In genomic region chr7:137591444-137591843, GRCh38 we compare ENCODE assay signal across 12 cellular contexts.
DNase-seq lines count a peak whose midpoint lies in the region; ATAC-seq, FAIRE-seq and TF ChIP-seq lines count a peak whose summit lies in the region.
"Had no signal": no experiment of that assay in that cellular context is flagged by ENCODE, and none has a peak within 500 bp of the region (broad histone marks: within the 10 kb centered on the region; RNA-seq: fewer than 3 reads in every experiment).

No MANE protein-coding gene starts in this region.

- peak overlapping the region; percentile 62 for H3K27ac ChIP-seq in endodermal cell (ENCODE audit: low read depth, low read length)
- no peak overlapping the region for H3K27ac ChIP-seq in mesendoderm (ENCODE audit: low read depth, low read length)
- H3K27ac ChIP-seq: right lobe of liver had no signal

- H3K27me3 Mint-ChIP-seq in endodermal cell (ENCODE audit: insufficient read depth) = peaks cover 22% of the 10 kb centered on the region

- H3K56ac ChIP-seq in mesendoderm (ENCODE audit: low read length) = peak overlapping the region; percentile 26

- ATAC-seq in HG03159 (IDR thresholded peaks at IDR 0.05; ENCODE audit: unreplicated experiment) = no peak
- no peak for ATAC-seq in HG03469 (IDR thresholded peaks at IDR 0.05; ENCODE audit: unreplicated experiment)
- ATAC-seq: stimulated activated naive CD8-positive, alpha-beta T cell treated with anti-CD3 and anti-CD28 coated beads, Interleukin-15, Interleukin-2, amounts not matched to agents 100 U/mL and 50 U/mL, for 24 hours had no signal

- H3K4me1 ChIP-seq in endodermal cell (ENCODE audit: control insufficient read depth, insufficient read depth, low read length) (peaks cover 8% of the 10 kb centered on the region), mesendoderm (ENCODE audit: control insufficient read depth, low read depth, low read length) (no peaks in the 10 kb centered on the region)
- H3K4me1 ChIP-seq: right lobe of liver had no signal

- no peak overlapping the region for H4K8ac ChIP-seq in mesendoderm (ENCODE audit: low read depth, low read length)

- H3K9me3 Mint-ChIP-seq in endodermal cell = no peaks in the 10 kb centered on the region
- H3K9me3 Mint-ChIP-seq: activated naive CD8-positive, alpha-beta T cell treated with anti-CD3 and anti-CD28 coated beads, Interleukin-2, amount 10 ng/mL, durations not matched to agents 7 days and 5 days had no signal

- H3K79me2 ChIP-seq in mesendoderm (ENCODE audit: control insufficient read depth, insufficient read depth, low read length) = no peaks in the 10 kb centered on the region

- H3K4ac ChIP-seq in mesendoderm (ENCODE audit: low read depth, low read length) = no peak overlapping the region

- H3K23ac ChIP-seq in mesendoderm (ENCODE audit: low read length) = no peak overlapping the region

- H3K79me1 ChIP-seq in mesendoderm (ENCODE audit: low read length) = no peaks in the 10 kb centered on the region

- H3K9ac ChIP-seq in endodermal cell (ENCODE audit: extremely low read depth, low read length, poor library complexity, severe bottlenecking) (no peak overlapping the region), mesendoderm (ENCODE audit: low read length) (no peak overlapping the region)

- H3K4me3 ChIP-seq in endodermal cell (ENCODE audit: low read length) = no peak overlapping the region
- no peak overlapping the region for H3K4me3 ChIP-seq in mesendoderm (ENCODE audit: low read length)
- H3K4me3 ChIP-seq: right lobe of liver had no signal

- H4K5ac ChIP-seq in mesendoderm (ENCODE audit: low read length) = no peak overlapping the region

- H2BK15ac ChIP-seq in mesendoderm (replicated peaks; ENCODE audit: low read depth) = peak overlapping the region; percentile 62

- no peak overlapping the region for H3K4me3 Mint-ChIP-seq in endodermal cell
- H3K4me3 Mint-ChIP-seq: activated naive CD8-positive, alpha-beta T cell treated with anti-CD3 and anti-CD28 coated beads, Interleukin-2, amount 10 ng/mL, durations not matched to agents 7 days and 5 days had no signal

- 76 to 85% methylated on average over 5 of the region's 5 CpGs for WGBS in endodermal cell (ENCODE audit: insufficient coverage in 1 of 2, insufficient read length in 1 of 2), 2 experiments
- WGBS in mesendoderm (ENCODE audit: extremely low coverage, insufficient coverage, low lambda C conversion rate) = no CpG with 5 or more reads among the region's 5 CpGs

- TF ChIP-seq CTCF in endodermal cell (conservative IDR thresholded peaks at IDR 0.05) = no peak

- H3K36me3 ChIP-seq in endodermal cell (ENCODE audit: control insufficient read depth, insufficient read depth, low read length) (no peaks in the 10 kb centered on the region), mesendoderm (ENCODE audit: control insufficient read depth, insufficient read depth, low read length) (no peaks in the 10 kb centered on the region)
- H3K36me3 ChIP-seq: right lobe of liver had no signal

- H3K4me2 ChIP-seq in mesendoderm (ENCODE audit: low read length) = no peak overlapping the region

- H3K27me3 ChIP-seq in endodermal cell (ENCODE audit: control insufficient read depth, insufficient read depth, low read length, poor library complexity, severe bottlenecking) (no peaks in the 10 kb centered on the region), mesendoderm (ENCODE audit: insufficient read depth, low read length, poor library complexity) (no peaks in the 10 kb centered on the region)
- H3K27me3 ChIP-seq: right lobe of liver had no signal

- no peak for TF ChIP-seq POLR2A in GM12891 (IDR thresholded peaks at IDR 0.05; ENCODE audit: low read depth, low read length)

- no peak for FAIRE-seq in GM12891 (lab: Jason Lieb, UNC)

- no peak overlapping the region for H3K27ac Mint-ChIP-seq in endodermal cell
- H3K27ac Mint-ChIP-seq: activated naive CD8-positive, alpha-beta T cell treated with anti-CD3 and anti-CD28 coated beads, Interleukin-2, amount 10 ng/mL, durations not matched to agents 7 days and 5 days had no signal

- H3K18ac ChIP-seq in mesendoderm (ENCODE audit: low read length) = no peak overlapping the region

- peak overlapping the region; percentile 6 for H2BK5ac ChIP-seq in mesendoderm (ENCODE audit: low read length)

- no peak overlapping the region for H2BK120ac ChIP-seq in mesendoderm (ENCODE audit: low read depth, low read length)

- DNase-seq in DMS53 (lab: John Stamatoyannopoulos, UW) (peak; percentile 79), NCI-H69 (lab: John Stamatoyannopoulos, UW) (peak; percentile 10), endodermal cell (peak; percentile 60), mesendoderm (peak; percentile 61), GM12891 (ENCODE audit: insufficient read length, low spot score) (no peak)
- no peak for DNase-seq in activated effector memory CD4-positive, alpha-beta T cell treated with anti-CD3 and anti-CD28 coated beads, Interleukin-2, amount 50 U/mL, for 16 hours
- DNase-seq: activated CD4-positive, CD25-positive, alpha-beta regulatory T cell; activated naive CD8-positive, alpha-beta T cell treated with anti-CD3 and anti-CD28 coated beads, Interleukin-2, amount 10 ng/mL, durations not matched to agents 7 days and 5 days; right lobe of liver; stimulated activated naive CD8-positive, alpha-beta T cell treated with anti-CD3 and anti-CD28 coated beads, Interleukin-15, Interleukin-2, amounts not matched to agents 100 U/mL and 50 U/mL, for 24 hours had no signal

- peaks cover 19% of the 10 kb centered on the region for H3K4me1 Mint-ChIP-seq in endodermal cell
- H3K4me1 Mint-ChIP-seq: activated naive CD8-positive, alpha-beta T cell treated with anti-CD3 and anti-CD28 coated beads, Interleukin-2, amount 10 ng/mL, durations not matched to agents 7 days and 5 days had no signal

- H3K36me3 Mint-ChIP-seq in endodermal cell (ENCODE audit: low read depth) = no peaks in the 10 kb centered on the region
- H3K36me3 Mint-ChIP-seq: activated naive CD8-positive, alpha-beta T cell treated with anti-CD3 and anti-CD28 coated beads, Interleukin-2, amount 10 ng/mL, durations not matched to agents 7 days and 5 days had no signal

- no peaks in the 10 kb centered on the region for H3K9me3 ChIP-seq in endodermal cell (ENCODE audit: control insufficient read depth, low read length)
- H3K9me3 ChIP-seq: right lobe of liver had no signal

- H2AK5ac ChIP-seq in mesendoderm (ENCODE audit: low read length) = no peak overlapping the region

TF ChIP-seq in GM12891, 5 proteins besides CTCF, POLR2A, EP300 and RAD21:
- no peak for TF ChIP-seq POLR2AphosphoS5 (IDR thresholded peaks at IDR 0.05; ENCODE audit: low read depth, low read length)
- TF ChIP-seq POU2F2 (IDR thresholded peaks at IDR 0.05; ENCODE audit: low read depth, low read length) = no peak
- TF ChIP-seq PAX5 (IDR thresholded peaks at IDR 0.05; ENCODE audit: insufficient read depth, low read length, severe bottlenecking) = no peak
- no peak for TF ChIP-seq SPI1 (IDR thresholded peaks at IDR 0.05; ENCODE audit: low read depth, low read length)
- TF ChIP-seq TAF1 (IDR thresholded peaks at IDR 0.05; ENCODE audit: low read depth, low read length) = no peak

Comparison
In these comparisons a context has a peak if more than half of its experiments do, and no peak if none do; other contexts are left out.
1. DNase-seq: peak in DMS53 (single experiment), NCI-H69 (single experiment), endodermal cell (single experiment) and mesendoderm (single experiment); none in GM12891 (single experiment) and activated effector memory CD4-positive, alpha-beta T cell treated with anti-CD3 and anti-CD28 coated beads, Interleukin-2, amount 50 U/mL, for 16 hours (single experiment).